In genomic region chr10:77920495-77920894, GRCh38 we compare ENCODE assay signal across 16 cellular contexts.
"Had no signal": no experiment of that assay in that cellular context is flagged by ENCODE, and none has a peak within 500 bp of the region (broad histone marks: within the 10 kb centered on the region; RNA-seq: fewer than 3 reads in every experiment).

No MANE protein-coding gene starts in this region.

- H3K9me3 ChIP-seq: esophagus squamous epithelium, lower lobe of right lung had no signal

- H3K36me3 ChIP-seq: esophagus squamous epithelium, lower lobe of right lung had no signal

- ATAC-seq: activated CD4-positive, alpha-beta T cell treated with anti-CD3 and anti-CD28 coated beads for 36 hours; activated T-cell treated with anti-CD3 and anti-CD28 coated beads, Interleukin-2, amount 50 U/mL, for 4 hours; stimulated activated naive CD8-positive, alpha-beta T cell treated with anti-CD3 and anti-CD28 coated beads, Interleukin-15, Interleukin-2, amounts not matched to agents 100 U/mL and 50 U/mL, for 24 hours had no signal

- H3K27ac ChIP-seq: esophagus squamous epithelium, lower lobe of right lung, VCaP had no signal

- DNase-seq: activated CD4-positive, alpha-beta memory T cell treated with anti-CD3 and anti-CD28 coated beads for 36 hours; activated CD4-positive, alpha-beta T cell treated with anti-CD3 and anti-CD28 coated beads for 36 hours; activated effector memory CD4-positive, alpha-beta T cell treated with Interleukin-2 at 50 U/mL for 16 hours; activated naive CD4-positive, alpha-beta T cell treated with anti-CD3 and anti-CD28 coated beads, Interleukin-2, amount 50 U/mL, for 16 hours; activated T-cell treated with anti-CD3 and anti-CD28 coated beads, Interleukin-2, amount 50 U/mL, for 4 hours; esophagus squamous epithelium; hypothalamus; lower lobe of right lung; midbrain; stimulated activated CD4-positive, alpha-beta T cell treated with anti-CD3 and anti-CD28 coated beads, Interleukin-15, amount 100 ng/mL, for 24 hours; stimulated activated CD4-positive, alpha-beta T cell treated with anti-CD3 and anti-CD28 coated beads, Interleukin-4, amount 100 ng/mL, for 24 hours; stimulated activated naive CD8-positive, alpha-beta T cell treated with anti-CD3 and anti-CD28 coated beads, Interleukin-15, Interleukin-2, amounts not matched to agents 100 U/mL and 50 U/mL, for 24 hours had no signal

- H3K4me3 Mint-ChIP-seq: activated CD4-positive, alpha-beta memory T cell treated with anti-CD3 and anti-CD28 coated beads for 36 hours; activated CD4-positive, alpha-beta T cell treated with anti-CD3 and anti-CD28 coated beads for 36 hours; activated T-cell treated with anti-CD3 and anti-CD28 coated beads, Interleukin-2, amount 50 U/mL, for 4 hours; T-helper 1 cell treated with Interleukin-12 subunit alpha and Interleukin-12 subunit beta and Interleukin-4 antibody, amounts not matched to agents 30 μg/mL and 1 μg/mL, for 36 hours; type B pancreatic cell had no signal

- H3K9me3 Mint-ChIP-seq: activated CD4-positive, alpha-beta memory T cell treated with anti-CD3 and anti-CD28 coated beads for 36 hours; activated T-cell treated with anti-CD3 and anti-CD28 coated beads, Interleukin-2, amount 50 U/mL, for 4 hours; T-helper 1 cell treated with Interleukin-12 subunit alpha and Interleukin-12 subunit beta and Interleukin-4 antibody, amounts not matched to agents 30 μg/mL and 1 μg/mL, for 36 hours; type B pancreatic cell had no signal

- H3K27me3 Mint-ChIP-seq: type B pancreatic cell had no signal

- H3K27ac Mint-ChIP-seq: activated CD4-positive, alpha-beta memory T cell treated with anti-CD3 and anti-CD28 coated beads for 36 hours; activated CD4-positive, alpha-beta T cell treated with anti-CD3 and anti-CD28 coated beads for 36 hours; T-helper 1 cell treated with Interleukin-12 subunit alpha and Interleukin-12 subunit beta and Interleukin-4 antibody, amounts not matched to agents 30 μg/mL and 1 μg/mL, for 36 hours had no signal

- H3K27me3 ChIP-seq: esophagus squamous epithelium had no signal

- H3K4me3 ChIP-seq: esophagus squamous epithelium, lower lobe of right lung had no signal

- H3K36me3 Mint-ChIP-seq: activated CD4-positive, alpha-beta memory T cell treated with anti-CD3 and anti-CD28 coated beads for 36 hours had no signal

- FAIRE-seq: colon had no signal
